ENCODE assay signal across 19 cellular contexts in the genomic region with DNA sequence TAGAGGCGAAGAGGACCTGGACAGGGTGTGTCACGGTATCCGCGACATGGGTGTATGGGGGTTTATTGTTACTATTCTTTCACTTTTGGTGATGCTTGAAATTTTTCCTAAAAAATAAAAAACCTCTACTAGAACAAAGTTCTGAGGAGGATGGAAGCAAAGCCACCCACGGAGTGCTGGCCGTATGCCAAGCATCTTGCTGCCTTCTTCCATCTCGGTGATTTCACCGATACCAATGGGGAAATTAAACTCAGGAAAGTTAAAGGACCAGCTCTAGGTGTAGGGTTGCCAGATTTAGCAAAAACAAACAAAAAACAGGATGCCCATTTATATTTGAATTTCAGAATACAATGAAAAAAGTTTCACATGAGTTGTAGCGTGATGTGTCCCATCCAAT. TPM values are rescaled to one million over a fixed set of nuclear protein-coding genes. Genes with fewer than 3 reads are reported as not detected.
A peak's percentile ranks its signal among the peaks of the same experiment; 100 is the strongest.
DNase-seq lines count a peak whose midpoint lies in the region; ATAC-seq and TF ChIP-seq lines count a peak whose summit lies in the region.
"Had no signal": no experiment of that assay in that cellular context is flagged by ENCODE, and none has a peak within 500 bp of the region (broad histone marks: within the 10 kb centered on the region; RNA-seq: fewer than 3 reads in every experiment).

No MANE protein-coding gene starts in this region.

- H3K9ac ChIP-seq in GM23248 (0 out of 2 replicates have a peak overlapping the region, but pooled peaks have one; percentile 22), subcutaneous abdominal adipose tissue (ENCODE audit: low read length in 5 of 5) (no peak overlapping the region)

- 51 to 53% methylated on average over 9 of the region's 9 CpGs for WGBS in GM23248 (ENCODE audit: low coverage in 1 of 2, low lambda C conversion rate in 2 of 2, missing lambda C conversion rate in 2 of 2), 2 experiments

- H2AFZ ChIP-seq in GM23248 = no peak overlapping the region

- DNase-seq in GM23248 (peak; percentile 59), SJSA1 (ENCODE audit: low read depth in 1 of 2, low spot score in 2 of 2) (peak in 1 of 2 experiments; percentile 86), fibroblast of pulmonary artery (ENCODE audit: low read depth) (peak; percentile 53), NCI-H1694 (lab: John Stamatoyannopoulos, UW) (no peak), SKM-1 (lab: John Stamatoyannopoulos, UW; ENCODE audit: unreplicated experiment) (no peak)
- DNase-seq: activated naive CD4-positive, alpha-beta T cell treated with anti-CD3 and anti-CD28 coated beads, Interleukin-2, amount 50 U/mL, for 16 hours; activated T-cell treated with anti-CD3 and anti-CD28 coated beads, Interleukin-2, amount 50 U/mL, for 4 hours; AML-193; colonic mucosa; DND-41; Karpas-422; NCI-H1092 treated with DMSO at 0.1 percent for 48 hours; NCI-H69; OCI-M1; substantia nigra had no signal

- H3K9me2 ChIP-seq in GM23248 (ENCODE audit: insufficient read depth) = no peaks in the 10 kb centered on the region

- H3K36me3 ChIP-seq in GM23248 (ENCODE audit: low read depth) = no peaks in the 10 kb centered on the region
- H3K36me3 ChIP-seq in SJSA1 = peaks cover 45% of the 10 kb centered on the region
- H3K36me3 ChIP-seq in subcutaneous abdominal adipose tissue (ENCODE audit: control insufficient read depth in 5 of 5, insufficient read depth in 5 of 5, low read length in 5 of 5) = peaks cover 0 to 6% (median 0%) of the 10 kb centered on the region in 5 donors
- H3K36me3 ChIP-seq: colonic mucosa, prostate gland had no signal

- peaks cover 97% of the 10 kb centered on the region for H3K79me2 ChIP-seq in GM23248 (ENCODE audit: insufficient read depth)

- peak overlapping the region; percentile 91 for H3K27ac ChIP-seq in GM23248
- peak overlapping the region; percentile 64 for H3K27ac ChIP-seq in SJSA1
- peak overlapping the region; percentile 72 for H3K27ac ChIP-seq in subcutaneous abdominal adipose tissue (ENCODE audit: low read depth, low read length)
- H3K27ac ChIP-seq: colonic mucosa, prostate gland had no signal

- H3K4me1 ChIP-seq in GM23248 (ENCODE audit: insufficient read depth) (peaks cover 44% of the 10 kb centered on the region), SJSA1 (replicated peaks) (peaks cover 47% of the 10 kb centered on the region), subcutaneous abdominal adipose tissue (ENCODE audit: control insufficient read depth in 5 of 5, insufficient read depth in 5 of 5, low read length in 5 of 5) (peaks cover 12 to 60% (median 55%) of the 10 kb centered on the region in 5 donors)
- H3K4me1 ChIP-seq: colonic mucosa, prostate gland had no signal

- no peaks in the 10 kb centered on the region; the same call in 1 of the 2 replicates for H4K20me1 ChIP-seq in GM23248 (ENCODE audit: insufficient read depth)

- in situ Hi-C loops in GM23248 (cut with MboI) = no loop called here

- TF ChIP-seq CTCF in fibroblast of pulmonary artery (IDR thresholded peaks at IDR 0.05; ENCODE audit: low read length, missing control alignments) = no peak

- peak overlapping the region; percentile 21 for H3K4me2 ChIP-seq in GM23248 (ENCODE audit: unreplicated experiment)

- no peak overlapping the region for H3K4me3 ChIP-seq in GM23248
- no peak overlapping the region; the same call in 1 of the 2 replicates for H3K4me3 ChIP-seq in SJSA1
- H3K4me3 ChIP-seq in fibroblast of pulmonary artery (replicated peaks; ENCODE audit: low read depth, low read length) = no peak overlapping the region
- H3K4me3 ChIP-seq in subcutaneous abdominal adipose tissue (ENCODE audit: low read depth in 1 of 5, low read length in 5 of 5) = no peak overlapping the region
- H3K4me3 ChIP-seq: colonic mucosa, prostate gland had no signal

- H3F3A ChIP-seq in GM23248 (ENCODE audit: insufficient read depth) = peaks cover 46% of the 10 kb centered on the region

- H3K9me3 ChIP-seq in GM23248 (ENCODE audit: low read depth) = no peaks in the 10 kb centered on the region
- no peaks in the 10 kb centered on the region for H3K9me3 ChIP-seq in SJSA1 (replicated peaks)
- no peaks in the 10 kb centered on the region for H3K9me3 ChIP-seq in subcutaneous abdominal adipose tissue (ENCODE audit: control insufficient read depth in 5 of 5, low read length in 5 of 5)
- H3K9me3 ChIP-seq: colonic mucosa, prostate gland had no signal

- H3K27me3 ChIP-seq in GM23248 (replicated peaks; ENCODE audit: insufficient read depth) = no peaks in the 10 kb centered on the region
- no peaks in the 10 kb centered on the region for H3K27me3 ChIP-seq in SJSA1 (replicated peaks)
- no peaks in the 10 kb centered on the region for H3K27me3 ChIP-seq in subcutaneous abdominal adipose tissue (ENCODE audit: control insufficient read depth in 5 of 5, insufficient read depth in 4 of 5, low read length in 5 of 5)
- H3K27me3 ChIP-seq: colonic mucosa had no signal

- ATAC-seq in GM19351 (IDR thresholded peaks at IDR 0.05; ENCODE audit: unreplicated experiment) = no peak
- ATAC-seq: activated T-cell treated with anti-CD3 and anti-CD28 coated beads, Interleukin-2, amount 50 U/mL, for 4 hours; natural killer cell treated with Interleukin-12 subunit alpha and Interleukin-12 subunit beta and Interleukin-15 and Interleukin-18, amount 100 ng/mL, for 72 hours had no signal

RNA-seq across cellular contexts. Expression of a gene that starts 33.9 kb away (rescaled TPM):
- total RNA-seq in GM23248 (2014; rRNA removed; shearing (Covaris generic)) = 24.0 and 32.9 TPM in 2 replicates
- polyA plus RNA-seq in GM23248 (2016; fragmentation: Nextera tagmentation; extraction: Ambion mirVana) = 3.5 and 3.6 TPM in 2 replicates
- 46.4 and 78.8 TPM in 2 replicates for total RNA-seq in SJSA1 (2014; rRNA removed; shearing (Covaris generic))

Comparison
In these comparisons a context has a peak if more than half of its experiments do, and no peak if none do; other contexts are left out.
1. DNase-seq: peak in GM23248 (single experiment) and fibroblast of pulmonary artery (single experiment); none in NCI-H1694 (single experiment) and SKM-1 (single experiment).
2. Peak in every context shown above with its lines, with median percentiles within 50 percentile points of each other: H3K27ac ChIP-seq.